ENCODE assay signal across 18 cellular contexts in genomic region chr12:111170559-111170958, GRCh38.
DNase-seq lines count a peak whose midpoint lies in the region; ATAC-seq and TF ChIP-seq lines count a peak whose summit lies in the region.
"Had no signal": no experiment of that assay in that cellular context is flagged by ENCODE, and none has a peak within 500 bp of the region (broad histone marks: within the 10 kb centered on the region; RNA-seq: fewer than 3 reads in every experiment).

No MANE protein-coding gene starts in this region.

- no peak overlapping the region for H3K27ac ChIP-seq in lung (ENCODE audit: low read depth in 1 of 2, low read length in 1 of 2)
- H3K27ac ChIP-seq: tibial artery had no signal

- no peaks in the 10 kb centered on the region for H3K27me3 ChIP-seq in lung (ENCODE audit: control insufficient read depth, insufficient read depth)

- H3K9me3 ChIP-seq in lung (ENCODE audit: control insufficient read depth in 2 of 2, insufficient read depth in 1 of 2, low read length in 1 of 2): no peaks in the 10 kb centered on the region
- H3K9me3 ChIP-seq: SK-N-SH, tibial artery had no signal

- WGBS in lung, 2 donors: 25 to 39% methylated on average over 9 of the region's 9 CpGs

- DNase-seq in AML-193 (lab: John Stamatoyannopoulos, UW) (peak; percentile 91 to 93), KG1 (lab: John Stamatoyannopoulos, UW) (peak; percentile 21), SKM-1 (lab: John Stamatoyannopoulos, UW; ENCODE audit: unreplicated experiment) (peak; percentile 83), lung (ENCODE audit: low spot score) (no peak), AG20443 (ENCODE audit: low spot score) (no peak), NCI-H128 (lab: John Stamatoyannopoulos, UW; ENCODE audit: unreplicated experiment) (no peak), DMS53 (lab: John Stamatoyannopoulos, UW) (no peak)
- DNase-seq: ACHN; HFFc6; immature natural killer cell; mammary epithelial cell; NCI-H226; NK-92 treated with Interleukin-12 subunit alpha and Interleukin-12 subunit beta, amount 100 ng/mL, for 24 hours; SK-N-SH; stimulated activated CD4-positive, alpha-beta T cell treated with anti-CD3 and anti-CD28 coated beads, Interleukin-4, amount 100 ng/mL, for 1 hour; tibial artery had no signal

- no peak overlapping the region for H3K4me3 ChIP-seq in lung
- H3K4me3 ChIP-seq: tibial artery had no signal

- TF ChIP-seq CTCF in lung (IDR thresholded peaks at IDR 0.05; ENCODE audit: control extremely low read depth, extremely low read depth): no peak

- no peaks in the 10 kb centered on the region for H3K4me1 ChIP-seq in lung (ENCODE audit: control insufficient read depth in 2 of 2, insufficient read depth in 2 of 2, low read length in 2 of 2)
- H3K4me1 ChIP-seq: tibial artery had no signal

- H3K36me3 ChIP-seq in lung (ENCODE audit: control insufficient read depth in 2 of 2, insufficient read depth in 2 of 2, low read length in 2 of 2): no peaks in the 10 kb centered on the region
- H3K36me3 ChIP-seq: tibial artery had no signal

- ATAC-seq in lung (ENCODE audit: insufficient read depth, low FRiP score) (peak; percentile 58), HG03342 (IDR thresholded peaks at IDR 0.05; ENCODE audit: unreplicated experiment) (no peak)
- ATAC-seq: activated T-helper 17 cell treated with anti-CD3 and anti-CD28 coated beads, Interleukin-2, amount 50 U/mL, for 72 hours had no signal

Comparison
In these comparisons a context has a peak if more than half of its experiments do, and no peak if none do; other contexts are left out.
1. DNase-seq: peak in AML-193 (2 of 2), KG1 (single experiment) and SKM-1 (single experiment); none in lung (single experiment), AG20443 (single experiment), NCI-H128 (single experiment) and DMS53 (single experiment).